In genomic region chr16:89973654-89974335, GRCh38 we compare ENCODE assay signal across 9 cellular contexts. TPM values are rescaled to one million over a fixed set of nuclear protein-coding genes. Genes with fewer than 3 reads are reported as not detected.
DNase-seq lines count a peak whose midpoint lies in the region; ATAC-seq and TF ChIP-seq lines count a peak whose summit lies in the region.
"Had no signal": no experiment of that assay in that cellular context is flagged by ENCODE, and none has a peak within 500 bp of the region (broad histone marks: within the 10 kb centered on the region; RNA-seq: fewer than 3 reads in every experiment).

No MANE protein-coding gene starts in this region.

- H3K4me3 ChIP-seq in HCT116 (replicated peaks in 1 of 2; ENCODE audit: low read depth in 1 of 2, low read length in 2 of 2) (peak overlapping the region; percentile 93 to 98), skin epidermis (peak overlapping the region in 5 of 7 experiments; percentile 83 to 94 (median 91))

- H3K79me2 ChIP-seq in HCT116 (ENCODE audit: insufficient read depth, low read length) = peaks cover 61% of the 10 kb centered on the region

- DNase-seq in HCT116 (ENCODE audit: low read depth, low spot score) (no peak), T-cell (no peak), glutamatergic neuron (no peak), foreskin melanocyte (no peak), NCI-H2029 (lab: John Stamatoyannopoulos, UW) (no peak)
- DNase-seq: cerebellar nuclear complex, NCI-H510A treated with DMSO at 0.1 percent for 48 hours had no signal

- intact Hi-C loops in HCT116 (cut with micrococcal nuclease) = no loop called here

- H3K27me3 ChIP-seq in HCT116 (ENCODE audit: insufficient read depth, low read length) = no peaks in the 10 kb centered on the region

- no peak for TF ChIP-seq RAD21 in HCT116 (IDR thresholded peaks at IDR 0.05; ENCODE audit: low read depth)

- H3K27ac ChIP-seq in HCT116 (ENCODE audit: low read depth, low read length) (peak overlapping the region; percentile 81; the same call in 1 of the 2 replicates), skin epidermis (no peak overlapping the region)

- BruUV-seq in HCT116 (replicated peaks; lab: Mats Ljungman, UMichigan) = TSS peak; percentile 74

- peak overlapping the region in 1 of 2 donors; percentile 44 for H3K27ac Mint-ChIP-seq in T-cell
- peak overlapping the region; percentile 33 for H3K27ac Mint-ChIP-seq in glutamatergic neuron (ENCODE audit: unreplicated experiment)

- H3K36me3 Mint-ChIP-seq in T-cell (peaks cover 7% of the 10 kb centered on the region), glutamatergic neuron (ENCODE audit: unreplicated experiment) (peaks cover 16% of the 10 kb centered on the region)

- no peaks in the 10 kb centered on the region; a peak in 1 of 4 replicates for H3K9me3 ChIP-seq in HCT116 (ENCODE audit: control insufficient read depth in 1 of 2, insufficient read depth in 1 of 2, low read depth in 1 of 2, low read length in 2 of 2)

- RAD21 ChIA-PET in HCT116 (lab: Charles Lee; ENCODE audit: low non-redundant PET in 1 of 2, low total read pairs in 2 of 2, uncharacterized antibody in 2 of 2, unreplicated experiment in 2 of 2) = interaction anchor here in 1 of 2 experiments (0.7 kb wide), 1 partner anchor 62 kb away, joined by 3 read pairs; no protein-coding TSS in a partner anchor

- CTCF ChIA-PET in HCT116 (lab: Charles Lee) = no interaction called here
- CTCF ChIA-PET in T-cell (lab: Charles Lee) = interaction anchor here in 1 of 2 donors (0.6 to 0.7 kb wide), 2 partner anchors 24 to 136 kb away, joined by 3 to 6 read pairs; no protein-coding TSS in a partner anchor

- no peak overlapping the region for H2AFZ ChIP-seq in HCT116 (ENCODE audit: low read depth, low read length, poor library complexity, severe bottlenecking)

- ATAC-seq in HCT116 (no peak), T-cell (replicated peaks in 1 of 4) (no peak), GM18858 (IDR thresholded peaks at IDR 0.05; ENCODE audit: unreplicated experiment) (no peak)

- H3K36me3 ChIP-seq in HCT116 (ENCODE audit: control insufficient read depth in 1 of 2, insufficient read depth in 2 of 2, low read length in 2 of 2) = peaks cover 10 to 16% of the 10 kb centered on the region in 2 experiments

- H3K4me1 Mint-ChIP-seq in T-cell (peaks cover 27 to 39% (median 32%) of the 10 kb centered on the region in 3 donors), glutamatergic neuron (ENCODE audit: low read depth, unreplicated experiment) (peaks cover 10% of the 10 kb centered on the region)

- H3K27me3 Mint-ChIP-seq in T-cell (peaks cover 0 to 2% of the 10 kb centered on the region in 2 donors), glutamatergic neuron (ENCODE audit: unreplicated experiment) (no peaks in the 10 kb centered on the region)

- POLR2A ChIA-PET in HCT116 (lab: Charles Lee) = interaction anchor here (1.7 to 2.8 kb wide), 2 partner anchors 51 to 100 kb away, joined by 4 to 21 read pairs; partner anchors contain the start of genes TCF25 and TUBB3
- POLR2A ChIA-PET in T-cell (lab: Charles Lee) = no interaction called here

- H4K20me1 ChIP-seq in HCT116 (ENCODE audit: insufficient read depth) = peaks cover 3% of the 10 kb centered on the region; the same call in 1 of the 2 replicates

- peak overlapping the region; percentile 84 for H3K4me2 ChIP-seq in HCT116 (ENCODE audit: low read length)

- H3K4me3 Mint-ChIP-seq in T-cell (peak overlapping the region; percentile 97 to 98 (median 97)), glutamatergic neuron (ENCODE audit: unreplicated experiment) (peak overlapping the region; percentile 84)

- peak overlapping the region; percentile 99 for H3K9ac ChIP-seq in HCT116 (ENCODE audit: low read length)

- no peaks in the 10 kb centered on the region for H3K9me2 ChIP-seq in HCT116 (ENCODE audit: insufficient read depth)

- TF ChIP-seq POLR2A in HCT116 (IDR thresholded peaks at IDR 0.05; ENCODE audit: borderline replicate concordance, extremely low read depth, insufficient read depth, insufficient read length) = no peak

- H3K4me1 ChIP-seq in HCT116 (ENCODE audit: control insufficient read depth in 1 of 2, insufficient read depth in 2 of 2, low read length in 2 of 2) = peaks cover 11 to 21% of the 10 kb centered on the region in 2 experiments; a peak in 3 of 4 replicates

- no peak for TF ChIP-seq CTCF in HCT116 (IDR thresholded peaks at IDR 0.05 in 2 of 3, conservative IDR thresholded peaks at IDR 0.05 in 1 of 3; ENCODE audit: borderline replicate concordance in 1 of 3, insufficient read depth in 1 of 3, low read depth in 2 of 3, low read length in 2 of 3)
- no peak for TF ChIP-seq CTCF in glutamatergic neuron (IDR thresholded peaks at IDR 0.05; ENCODE audit: partially characterized antibody, unreplicated experiment)

- H3K9me3 Mint-ChIP-seq in T-cell (no peaks in the 10 kb centered on the region), glutamatergic neuron (ENCODE audit: unreplicated experiment) (peaks cover 8% of the 10 kb centered on the region)

TF ChIP-seq in HCT116, 20 proteins besides CTCF, POLR2A, EP300 and RAD21:
- TF ChIP-seq EGR1 (IDR thresholded peaks at IDR 0.05; ENCODE audit: low read depth) = no peak
- no peak for TF ChIP-seq POLR2AphosphoS5 (IDR thresholded peaks at IDR 0.05; ENCODE audit: low read depth, low read length)
- TF ChIP-seq, protein P1, sequence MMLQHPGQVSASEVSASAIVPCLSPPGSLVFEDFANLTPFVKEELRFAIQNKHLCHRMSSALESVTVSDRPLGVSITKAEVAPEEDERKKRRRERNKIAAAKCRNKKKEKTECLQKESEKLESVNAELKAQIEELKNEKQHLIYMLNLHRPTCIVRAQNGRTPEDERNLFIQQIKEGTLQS (IDR thresholded peaks at IDR 0.05) = no peak
- no peak for TF ChIP-seq JUND (IDR thresholded peaks at IDR 0.05)
- TF ChIP-seq FOSL1 (IDR thresholded peaks at IDR 0.05; ENCODE audit: low read depth) = no peak
- TF ChIP-seq TCF7L2 (IDR thresholded peaks at IDR 0.05; ENCODE audit: borderline replicate concordance, extremely low read depth, insufficient read depth, insufficient read length) = no peak
- no peak for TF ChIP-seq SIN3A (IDR thresholded peaks at IDR 0.05; ENCODE audit: low read depth)
- TF ChIP-seq MAX (IDR thresholded peaks at IDR 0.05) = no peak
- TF ChIP-seq SP1 (IDR thresholded peaks at IDR 0.05; ENCODE audit: low read depth) = no peak
- TF ChIP-seq ELF1 (IDR thresholded peaks at IDR 0.05; ENCODE audit: borderline replicate concordance, low read depth) = no peak
- no peak for TF ChIP-seq EZH2phosphoT487 (IDR thresholded peaks at IDR 0.05; ENCODE audit: borderline replicate concordance)

RNA-seq across cellular contexts. Expression of gene DEF8, which starts 25.2 kb away (rescaled TPM):
- total RNA-seq in HCT116 (2021; ENCODE audit: unreplicated experiment) (109 TPM), T-cell (10 to 100 TPM; 26.4 to 54.1 (median 49.2) TPM), glutamatergic neuron (ENCODE audit: unreplicated experiment) (96.0 TPM)
- polyA plus RNA-seq in HCT116 (2012) = 105 and 108 TPM in 2 replicates

RNA-seq across cellular contexts. Expression of gene DBNDD1, which starts 45.5 kb away (rescaled TPM):
- total RNA-seq in HCT116 (2021; ENCODE audit: unreplicated experiment) (60.2 TPM), T-cell (1 to 10 TPM in 2 of 5 donors, under 1 TPM in 3; 0.70 to 3.6 (median 0.88) TPM), glutamatergic neuron (ENCODE audit: unreplicated experiment) (77.8 TPM)
- polyA plus RNA-seq in HCT116 (2012) = 51.1 and 61.3 TPM in 2 replicates

RNA-seq across cellular contexts. Expression of gene TUBB3, which starts 50.7 kb away (rescaled TPM):
- total RNA-seq in HCT116 (2021; ENCODE audit: unreplicated experiment) (173 TPM), T-cell (1 to 10 TPM in 1 of 5 donors, under 1 TPM in 4; 0.58 to 1.8 (median 0.93) TPM), glutamatergic neuron (ENCODE audit: unreplicated experiment) (3,960 TPM)
- 213 and 219 TPM in 2 replicates for polyA plus RNA-seq in HCT116 (2012)

RNA-seq across cellular contexts. Expression of gene MC1R, which starts 55.1 kb away (rescaled TPM):
- total RNA-seq in HCT116 (2021; ENCODE audit: unreplicated experiment) = 12.2 TPM
- polyA plus RNA-seq in HCT116 (2012) = 9.9 and 12.5 TPM in 2 replicates
- total RNA-seq in T-cell = 10 to 100 TPM; 11.7 to 13.7 (median 12.9) TPM
- total RNA-seq in glutamatergic neuron (ENCODE audit: unreplicated experiment) = 12.8 TPM

Comparison
In these comparisons a context has a peak if more than half of its experiments do, and no peak if none do; other contexts are left out.
1. RNA of gene DBNDD1, which starts 45.5 kb away (total RNA-seq): 77.8 TPM in glutamatergic neuron (single experiment) and 60.2 TPM in HCT116 (single experiment); 0.70 to 3.6 TPM in T-cell; every median in the first group is over 10 times any median in the second.
2. RNA of gene TUBB3, which starts 50.7 kb away (total RNA-seq): 3,960 TPM in glutamatergic neuron (single experiment) and 173 TPM in HCT116 (single experiment); 0.58 to 1.8 TPM in T-cell; every median in the first group is over 10 times any median in the second.